12 cellular contexts compared by ENCODE assay signal in the genomic region with DNA sequence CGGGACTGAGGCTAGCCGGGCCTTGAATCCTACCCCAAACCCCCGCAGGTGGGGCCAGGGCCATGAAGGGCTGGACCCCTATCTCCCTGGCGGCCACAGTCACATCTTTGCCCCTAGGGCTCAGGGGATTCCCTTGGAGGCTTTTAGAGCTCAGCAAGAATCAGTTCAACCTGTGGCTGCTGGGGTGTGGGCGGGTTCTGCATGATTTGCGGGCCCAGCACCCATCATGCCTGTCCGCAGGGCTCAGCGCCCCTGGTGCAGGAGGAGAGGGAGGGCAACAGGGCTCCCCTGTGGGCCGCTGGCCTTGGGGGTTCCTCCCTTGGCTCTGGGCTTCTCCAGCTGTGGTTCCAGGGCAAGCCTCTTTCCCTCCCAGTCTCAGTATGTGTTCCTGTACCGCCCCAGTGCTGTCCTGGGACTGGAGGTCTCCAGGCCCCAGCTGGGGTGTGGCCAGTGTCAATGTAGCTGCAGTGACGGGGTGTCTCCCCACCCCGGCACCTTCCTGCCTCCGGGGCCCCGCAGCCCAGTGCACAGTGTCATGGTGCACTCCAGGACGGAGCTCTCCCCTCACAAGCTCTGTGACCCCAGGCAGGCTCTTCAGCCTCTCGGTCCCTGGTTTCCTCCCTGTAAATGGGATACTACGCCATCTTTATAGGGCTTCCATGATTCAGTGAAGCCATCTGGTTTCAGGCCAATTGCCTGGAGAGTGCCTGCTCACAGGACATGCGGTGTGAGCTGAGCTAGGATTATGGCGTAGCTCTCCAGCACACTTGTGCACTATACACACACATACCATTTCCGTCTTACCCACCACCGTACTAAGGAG. TPM values are rescaled to one million over a fixed set of nuclear protein-coding genes. Genes with fewer than 3 reads are reported as not detected.
DNase-seq lines count a peak whose midpoint lies in the region; ATAC-seq and TF ChIP-seq lines count a peak whose summit lies in the region.
"Had no signal": no experiment of that assay in that cellular context is flagged by ENCODE, and none has a peak within 500 bp of the region (broad histone marks: within the 10 kb centered on the region; RNA-seq: fewer than 3 reads in every experiment).

No MANE protein-coding gene starts in this region.

- no peak for TF ChIP-seq CTCF in CD8-positive, alpha-beta T cell (IDR thresholded peaks at IDR 0.05)
- TF ChIP-seq CTCF in HEK293 (tag by site-specific recombination; IDR thresholded peaks at IDR 0.05) (no peak), fibroblast of villous mesenchyme (IDR thresholded peaks at IDR 0.05; ENCODE audit: insufficient read depth, low read depth, low read length) (no peak), neural progenitor cell (IDR thresholded peaks at IDR 0.05) (no peak)

- peaks cover 3% of the 10 kb centered on the region for H3K27me3 Mint-ChIP-seq in CD8-positive, alpha-beta T cell (ENCODE audit: low read depth)
- H3K27me3 Mint-ChIP-seq in neural progenitor cell (ENCODE audit: insufficient read depth, low read depth) = no peaks in the 10 kb centered on the region

- H3K4me3 Mint-ChIP-seq in CD8-positive, alpha-beta T cell = peak overlapping the region; percentile 45
- peak overlapping the region; percentile 4 for H3K4me3 Mint-ChIP-seq in neural progenitor cell

- H3K4me1 ChIP-seq in CD8-positive, alpha-beta T cell (ENCODE audit: insufficient read depth, low read length) = peaks cover 9% of the 10 kb centered on the region
- H3K4me1 ChIP-seq in HEK293 (ENCODE audit: control insufficient read depth, insufficient read depth, low read length) (0 out of 2 replicates have a peak, but pooled peaks cover 3% of the 10 kb centered on the region), neural progenitor cell (peaks cover 16% of the 10 kb centered on the region)

- H3K27ac Mint-ChIP-seq in CD8-positive, alpha-beta T cell = no peak overlapping the region
- H3K27ac Mint-ChIP-seq in neural progenitor cell = no peak overlapping the region

- H2AFZ ChIP-seq in neural progenitor cell (replicated peaks) = no peak overlapping the region

- peaks cover 13% of the 10 kb centered on the region for H3F3A ChIP-seq in neural progenitor cell (ENCODE audit: low read depth)

- H4K20me1 ChIP-seq in neural progenitor cell (ENCODE audit: low read depth) = no peaks in the 10 kb centered on the region

- ATAC-seq in CD8-positive, alpha-beta T cell = no peak
- no peak for ATAC-seq in HG03460 (IDR thresholded peaks at IDR 0.05; ENCODE audit: unreplicated experiment)
- ATAC-seq in HG03571 (IDR thresholded peaks at IDR 0.05; ENCODE audit: unreplicated experiment) = no peak
- no peak for ATAC-seq in GM19452 (IDR thresholded peaks at IDR 0.05; ENCODE audit: unreplicated experiment)

- no peak for DNase-seq in CD8-positive, alpha-beta T cell
- peak; percentile 26 for DNase-seq in fibroblast of villous mesenchyme (ENCODE audit: low read depth)
- DNase-seq in neural progenitor cell (ENCODE audit: low spot score) = no peak
- no peak for DNase-seq in NCI-H446 treated with DMSO at 0.1 percent for 48 hours (lab: John Stamatoyannopoulos, UW)
- DNase-seq: NCI-H1048, NCI-H774, T-helper 1 cell had no signal

- H3K79me2 ChIP-seq in neural progenitor cell (ENCODE audit: low read depth) = no peaks in the 10 kb centered on the region

- intact Hi-C loops in CD8-positive, alpha-beta T cell (cut with DNase I, micrococcal nuclease) = loop anchor here in 1 of 2 experiments (10.0 kb wide), 2 partner anchors 111 to 221 kb away; no protein-coding TSS in a partner anchor

- no peaks in the 10 kb centered on the region for H3K9me3 Mint-ChIP-seq in CD8-positive, alpha-beta T cell
- H3K9me3 Mint-ChIP-seq in neural progenitor cell = no peaks in the 10 kb centered on the region

- H3K36me3 ChIP-seq in CD8-positive, alpha-beta T cell (ENCODE audit: insufficient read depth, low read length) = no peaks in the 10 kb centered on the region
- H3K36me3 ChIP-seq in HEK293 (ENCODE audit: control insufficient read depth in 2 of 2, insufficient read depth in 1 of 2, low read length in 2 of 2) (no peaks in the 10 kb centered on the region), neural progenitor cell (no peaks in the 10 kb centered on the region)

- no peaks in the 10 kb centered on the region for H3K9me3 ChIP-seq in CD8-positive, alpha-beta T cell (ENCODE audit: low read length)
- H3K9me3 ChIP-seq in HEK293 (ENCODE audit: control insufficient read depth, insufficient read depth, low read depth, low read length) (no peaks in the 10 kb centered on the region), neural progenitor cell (ENCODE audit: low read depth) (no peaks in the 10 kb centered on the region)

- H3K4me1 Mint-ChIP-seq in CD8-positive, alpha-beta T cell (ENCODE audit: low read depth) = peaks cover 2% of the 10 kb centered on the region
- H3K4me1 Mint-ChIP-seq in neural progenitor cell = peaks cover 4% of the 10 kb centered on the region

- CTCF ChIA-PET in CD8-positive, alpha-beta T cell (lab: Charles Lee) = interaction anchor here (0.5 to 4.1 kb wide), 5 partner anchors 17 to 596 kb away, joined by 3 to 15 read pairs (median 3); no protein-coding TSS in a partner anchor
- CTCF ChIA-PET in HEK293 (lab: Yijun Ruan, JAX) = interaction anchor here (0.8 to 4.4 kb wide), 13 partner anchors 15 to 380 kb away, joined by 3 to 37 read pairs (median 4); partner anchors contain the start of gene CDC42BPB

- no peak overlapping the region for H3K9ac ChIP-seq in neural progenitor cell

- POLR2A ChIA-PET in CD8-positive, alpha-beta T cell (lab: Charles Lee) = no interaction called here
- POLR2A ChIA-PET in HEK293 (lab: Yijun Ruan, JAX) = interaction anchor here (1.8 kb wide), 1 partner anchor 260 kb away, joined by 4 read pairs; the partner anchor contains the start of gene EIF5

- H3K4me3 ChIP-seq in CD8-positive, alpha-beta T cell (ENCODE audit: low read depth, low read length) = no peak overlapping the region
- H3K4me3 ChIP-seq in HEK293 (ENCODE audit: low read depth, low read length) (no peak overlapping the region), fibroblast of villous mesenchyme (ENCODE audit: low read depth, low read length) (no peak overlapping the region), neural progenitor cell (no peak overlapping the region)

- no peak overlapping the region for H3K4me2 ChIP-seq in neural progenitor cell

- H3K36me3 Mint-ChIP-seq in CD8-positive, alpha-beta T cell = no peaks in the 10 kb centered on the region
- no peaks in the 10 kb centered on the region for H3K36me3 Mint-ChIP-seq in neural progenitor cell

- H3K27me3 ChIP-seq in CD8-positive, alpha-beta T cell (ENCODE audit: insufficient read depth, low read length) = no peaks in the 10 kb centered on the region
- H3K27me3 ChIP-seq in neural progenitor cell = peaks cover 29% of the 10 kb centered on the region

- no peak overlapping the region for H3K27ac ChIP-seq in CD8-positive, alpha-beta T cell (ENCODE audit: low read depth, low read length)
- H3K27ac ChIP-seq in HEK293 (ENCODE audit: extremely low read depth, low read depth, low read length) (no peak overlapping the region), neural progenitor cell (no peak overlapping the region)

TF ChIP-seq in HEK293, 187 proteins besides CTCF, POLR2A, EP300 and RAD21:
- peak; percentile 73 for TF ChIP-seq KLF1 (tag by site-specific recombination; IDR thresholded peaks at IDR 0.05)
- TF ChIP-seq ZIC2 (tag by site-specific recombination; IDR thresholded peaks at IDR 0.05) = peak; percentile 52
- TF ChIP-seq ZNF514 (tag by site-specific recombination; IDR thresholded peaks at IDR 0.05) = no peak
- TF ChIP-seq ZFHX2 (tag by site-specific recombination; conservative IDR thresholded peaks at IDR 0.05) = peak; percentile 34; the same call in 1 of the 2 replicates
- TF ChIP-seq YY2 (tag by site-specific recombination; IDR thresholded peaks at IDR 0.05) = peak; percentile 26; the same call in 1 of the 2 replicates
- peak; percentile 48 for TF ChIP-seq SCRT2 (tag by site-specific recombination; IDR thresholded peaks at IDR 0.05)
- TF ChIP-seq, protein P1, sequence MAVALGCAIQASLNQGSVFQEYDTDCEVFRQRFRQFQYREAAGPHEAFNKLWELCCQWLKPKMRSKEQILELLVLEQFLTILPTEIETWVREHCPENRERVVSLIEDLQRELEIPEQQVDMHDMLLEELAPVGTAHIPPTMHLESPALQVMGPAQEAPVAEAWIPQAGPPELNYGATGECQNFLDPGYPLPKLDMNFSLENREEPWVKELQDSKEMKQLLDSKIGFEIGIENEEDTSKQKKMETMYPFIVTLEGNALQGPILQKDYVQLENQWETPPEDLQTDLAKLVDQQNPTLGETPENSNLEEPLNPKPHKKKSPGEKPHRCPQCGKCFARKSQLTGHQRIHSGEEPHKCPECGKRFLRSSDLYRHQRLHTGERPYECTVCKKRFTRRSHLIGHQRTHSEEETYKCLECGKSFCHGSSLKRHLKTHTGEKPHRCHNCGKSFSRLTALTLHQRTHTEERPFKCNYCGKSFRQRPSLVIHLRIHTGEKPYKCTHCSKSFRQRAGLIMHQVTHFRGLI (tag by site-specific recombination; IDR thresholded peaks at IDR 0.05) = no peak
TF ChIP-seq in HEK293: peak in this region for 5.

RNA-seq across cellular contexts. Expression of gene LBHD2, which starts 9.9 kb away (rescaled TPM):
- not detected for total RNA-seq in CD8-positive, alpha-beta T cell
- total RNA-seq in fibroblast of villous mesenchyme (not detected in 2 replicates), neural progenitor cell (ENCODE audit: low replicate concordance) (not detected in 2 replicates)
- total RNA-seq: activated CD8-positive, alpha-beta memory T cell treated with anti-CD3 and anti-CD28 coated beads for 36 hours had no signal

RNA-seq across cellular contexts. Expression of gene CDC42BPB, which starts 16.7 kb away (rescaled TPM):
- 1 to 10 TPM; 1.4 to 2.2 TPM for total RNA-seq in CD8-positive, alpha-beta T cell
- total RNA-seq in fibroblast of villous mesenchyme (104 and 122 TPM in 2 replicates), neural progenitor cell (ENCODE audit: low replicate concordance) (48.2 and 78.7 TPM in 2 replicates)

RNA-seq across cellular contexts. Expression of gene EXOC3L4, which starts 20.4 kb away (rescaled TPM):
- total RNA-seq in CD8-positive, alpha-beta T cell = not detected
- total RNA-seq in fibroblast of villous mesenchyme (under 0.01 TPM in 1 of 2 replicates, not detected in the other), neural progenitor cell (ENCODE audit: low replicate concordance) (not detected in 2 replicates)
- total RNA-seq: activated CD8-positive, alpha-beta memory T cell treated with anti-CD3 and anti-CD28 coated beads for 36 hours had no signal

RNA-seq across cellular contexts. Expression of gene TNFAIP2, which starts 49.2 kb away (rescaled TPM):
- under 1 TPM; 0.44 to 0.90 TPM for total RNA-seq in CD8-positive, alpha-beta T cell
- total RNA-seq in fibroblast of villous mesenchyme (122 and 240 TPM in 2 replicates), neural progenitor cell (ENCODE audit: low replicate concordance) (5.3 and 14.0 TPM in 2 replicates)

Comparison
In these comparisons a context has a peak if more than half of its experiments do, and no peak if none do; other contexts are left out.
1. RNA of gene CDC42BPB, which starts 16.7 kb away (total RNA-seq): 104 to 122 TPM in fibroblast of villous mesenchyme and 48.2 to 78.7 TPM in neural progenitor cell; 1.4 to 2.2 TPM in CD8-positive, alpha-beta T cell; every median in the first group is over 10 times any median in the second.